8 cellular contexts compared by ENCODE assay signal in the genomic region with DNA sequence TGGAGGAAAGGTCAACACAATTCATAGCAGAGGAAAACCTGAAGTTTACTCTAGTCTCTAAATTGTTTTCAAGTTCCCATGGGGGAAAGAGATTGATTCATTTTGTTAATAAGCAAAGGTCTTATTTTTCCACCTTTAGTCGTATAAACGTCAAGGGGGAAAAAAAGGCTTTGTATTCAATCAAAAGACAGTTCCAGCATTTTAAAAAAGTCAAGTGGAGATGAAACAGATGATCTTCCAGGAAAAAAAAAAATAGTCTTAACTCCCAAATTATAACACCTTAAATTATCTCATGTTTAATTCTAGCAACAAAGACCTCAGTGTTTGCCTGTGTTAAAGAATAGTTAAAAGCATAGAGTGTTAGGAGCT.
A peak's percentile ranks its signal among the peaks of the same experiment; 100 is the strongest.
DNase-seq lines count a peak whose midpoint lies in the region; ATAC-seq, FAIRE-seq and TF ChIP-seq lines count a peak whose summit lies in the region.
"Had no signal": no experiment of that assay in that cellular context is flagged by ENCODE, and none has a peak within 500 bp of the region (broad histone marks: within the 10 kb centered on the region; RNA-seq: fewer than 3 reads in every experiment).

No MANE protein-coding gene starts in this region.

- peak overlapping the region; percentile 85 for H3K9ac ChIP-seq in HepG2 (ENCODE audit: insufficient read depth, low read depth, low read length)
- peak overlapping the region; percentile 59 to 69 for H3K9ac ChIP-seq in stomach smooth muscle (ENCODE audit: low read length in 2 of 2)

- BruUV-seq in OCI-LY7 (replicated peaks; lab: Mats Ljungman, UMichigan) (no TSS peak), HepG2 (replicated peaks; lab: Mats Ljungman, UMichigan) (no TSS peak)

- H4K20me1 ChIP-seq in OCI-LY7 (ENCODE audit: insufficient read depth, low read length) (no peaks in the 10 kb centered on the region), HepG2 (ENCODE audit: insufficient read depth, low read length) (no peaks in the 10 kb centered on the region)

- no peaks in the 10 kb centered on the region for H3K9me3 Mint-ChIP-seq in activated naive CD8-positive, alpha-beta T cell treated with anti-CD3 and anti-CD28 coated beads, Interleukin-2, amount 50 U/mL, for 24 hours

- ATAC-seq in activated naive CD8-positive, alpha-beta T cell treated with anti-CD3 and anti-CD28 coated beads, Interleukin-2, amount 50 U/mL, for 24 hours, result no peak
- ATAC-seq in HepG2, result no peak
- no peak for ATAC-seq in HG03432 (IDR thresholded peaks at IDR 0.05; ENCODE audit: unreplicated experiment)

- no peak for TF ChIP-seq POLR2A in HepG2 (IDR thresholded peaks at IDR 0.05; ENCODE audit: insufficient read depth in 1 of 2, low read depth in 2 of 2, low read length in 2 of 2)

- 57% methylated on average over 2 of the region's 2 CpGs for WGBS in HepG2 (ENCODE audit: low lambda C conversion rate)

- no peak for TF ChIP-seq EP300 in HepG2 (IDR thresholded peaks at IDR 0.05; ENCODE audit: low read depth in 2 of 2, low read length in 2 of 2)
- no peak for TF ChIP-seq EP300 in HepG2 (CRISPR knock-in tag; IDR thresholded peaks at IDR 0.05; ENCODE audit: borderline replicate concordance)

- TF ChIP-seq RAD21 in HepG2 (CRISPR knock-in tag; IDR thresholded peaks at IDR 0.05), result no peak

- H3K79me2 ChIP-seq in OCI-LY7 (ENCODE audit: insufficient read depth, low read depth, low read length), result no peaks in the 10 kb centered on the region
- H3K79me2 ChIP-seq in HepG2 (ENCODE audit: insufficient read depth, low read length), result no peaks in the 10 kb centered on the region

- CTCF ChIA-PET in OCI-LY7 (lab: Charles Lee; ENCODE audit: unreplicated experiment) (no interaction called here), HepG2 (lab: Yijun Ruan, JAX; ENCODE audit: low intra/inter-chr PET ratio, low total read pairs) (no interaction called here)

- H3K27me3 ChIP-seq in HepG2 (ENCODE audit: control insufficient read depth in 1 of 2, insufficient read depth in 2 of 2, low read length in 2 of 2) (no peaks in the 10 kb centered on the region), stomach smooth muscle (ENCODE audit: control insufficient read depth in 1 of 2, insufficient read depth in 2 of 2, low read length in 2 of 2) (no peaks in the 10 kb centered on the region)

- H3K4me1 Mint-ChIP-seq in activated naive CD8-positive, alpha-beta T cell treated with anti-CD3 and anti-CD28 coated beads, Interleukin-2, amount 50 U/mL, for 24 hours, result peaks cover 95% of the 10 kb centered on the region

- in situ Hi-C loops in HepG2 (cut with HindIII; ENCODE audit: extremely low pct_ligation_motif_present, low pct_unique_long_range_greater_than_20kb), result no loop called here

- peaks cover 1% of the 10 kb centered on the region for H3K36me3 Mint-ChIP-seq in activated naive CD8-positive, alpha-beta T cell treated with anti-CD3 and anti-CD28 coated beads, Interleukin-2, amount 50 U/mL, for 24 hours (ENCODE audit: low read depth)

- POLR2A ChIA-PET in OCI-LY7 (lab: Charles Lee) (interaction anchor here (0.7 to 2.1 kb wide), 3 partner anchors 8 to 13 kb away, joined by 3 to 14 read pairs (median 3); no protein-coding TSS in a partner anchor), HepG2 (lab: Yijun Ruan, JAX) (interaction anchor here (1.2 to 6.0 kb wide), 13 partner anchors 9 to 272 kb away, joined by 3 to 104 read pairs (median 11); no protein-coding TSS in a partner anchor)

- H3K27ac ChIP-seq in OCI-LY7 (ENCODE audit: low read depth, low read length, poor library complexity, severe bottlenecking) (no peak overlapping the region), HepG2 (ENCODE audit: extremely low read length, insufficient read depth, low read length) (peak overlapping the region; percentile 95), stomach smooth muscle (ENCODE audit: low read length) (peak overlapping the region; percentile 98)

- H2AFZ ChIP-seq in OCI-LY7 (ENCODE audit: low read length) (peak overlapping the region; percentile 91), HepG2 (ENCODE audit: low read length) (no peak overlapping the region)

- peaks cover 51% of the 10 kb centered on the region for H3K4me1 ChIP-seq in OCI-LY7 (ENCODE audit: insufficient read depth, low read length, poor library complexity, severe bottlenecking)
- H3K4me1 ChIP-seq in HepG2 (ENCODE audit: insufficient read depth, low read length), result peaks cover 88% of the 10 kb centered on the region
- H3K4me1 ChIP-seq in stomach smooth muscle (ENCODE audit: control insufficient read depth, insufficient read depth, low read length), result peaks cover 53% of the 10 kb centered on the region

- intact Hi-C loops in OCI-LY7 (cut with micrococcal nuclease; ENCODE audit: unreplicated experiment) (no loop called here), HepG2 (cut with micrococcal nuclease; ENCODE audit: unreplicated experiment) (no loop called here)

- DNase-seq in OCI-LY7 (ENCODE audit: low spot score), result no peak
- DNase-seq in activated naive CD8-positive, alpha-beta T cell treated with anti-CD3 and anti-CD28 coated beads, Interleukin-2, amount 50 U/mL, for 24 hours, result no peak
- DNase-seq in HepG2 (ENCODE audit: low spot score), result no peak
- no peak for DNase-seq in anterior cingulate cortex (lab: John Stamatoyannopoulos, UW)
- no peak for DNase-seq in stimulated activated CD8-positive, alpha-beta memory T cell treated with anti-CD3 and anti-CD28 coated beads, Interleukin-4, amount 100 ng/mL, for 48 hours
- DNase-seq: NCI-H1436 had no signal

- peak overlapping the region; percentile 94 for H3K27ac Mint-ChIP-seq in activated naive CD8-positive, alpha-beta T cell treated with anti-CD3 and anti-CD28 coated beads, Interleukin-2, amount 50 U/mL, for 24 hours

- H3K36me3 ChIP-seq in OCI-LY7 (ENCODE audit: insufficient read depth, low read length) (no peaks in the 10 kb centered on the region), HepG2 (replicated peaks in 1 of 2; ENCODE audit: control insufficient read depth in 1 of 2, insufficient read depth in 2 of 2, low read length in 2 of 2) (no peaks in the 10 kb centered on the region), stomach smooth muscle (ENCODE audit: control insufficient read depth in 2 of 2, insufficient read depth in 2 of 2, low read length in 2 of 2) (no peaks in the 10 kb centered on the region)

- H3K9me3 ChIP-seq in OCI-LY7 (ENCODE audit: low read length) (no peaks in the 10 kb centered on the region), HepG2 (ENCODE audit: low read length) (no peaks in the 10 kb centered on the region), stomach smooth muscle (ENCODE audit: control insufficient read depth in 2 of 2, low read length in 2 of 2) (no peaks in the 10 kb centered on the region)

- peak overlapping the region; percentile 48 for H3K4me3 Mint-ChIP-seq in activated naive CD8-positive, alpha-beta T cell treated with anti-CD3 and anti-CD28 coated beads, Interleukin-2, amount 50 U/mL, for 24 hours

- no peaks in the 10 kb centered on the region for H3K9me2 ChIP-seq in OCI-LY7 (ENCODE audit: insufficient read depth, low read length)

- H3K4me2 ChIP-seq in OCI-LY7 (ENCODE audit: low read length), result peak overlapping the region; percentile 49
- H3K4me2 ChIP-seq in HepG2 (ENCODE audit: low read depth, low read length), result peak overlapping the region; percentile 80

- no peak for FAIRE-seq in HepG2 (lab: Jason Lieb, UNC)

- H3K4me3 ChIP-seq in OCI-LY7 (ENCODE audit: low read depth, low read length, poor library complexity, severe bottlenecking) (no peak overlapping the region), HepG2 (replicated peaks in 1 of 3; ENCODE audit: insufficient read depth in 1 of 3, low read depth in 2 of 3, low read length in 3 of 3) (peak overlapping the region in 2 of 3 experiments; percentile 0 to 53; a peak in 1 of 6 replicates), stomach smooth muscle (ENCODE audit: low read length in 2 of 2) (no peak overlapping the region)

- TF ChIP-seq CTCF in OCI-LY7 (conservative IDR thresholded peaks at IDR 0.05; ENCODE audit: low read length) (no peak), HepG2 (CRISPR knock-in tag; IDR thresholded peaks at IDR 0.05) (no peak)

- H3K27me3 Mint-ChIP-seq in activated naive CD8-positive, alpha-beta T cell treated with anti-CD3 and anti-CD28 coated beads, Interleukin-2, amount 50 U/mL, for 24 hours, result no peaks in the 10 kb centered on the region

TF ChIP-seq in HepG2, 621 proteins besides CTCF, POLR2A, EP300 and RAD21:
- TF ChIP-seq SPEN (CRISPR knock-in tag; IDR thresholded peaks at IDR 0.05; ENCODE audit: low read depth), result no peak
- TF ChIP-seq ZNF780A (CRISPR knock-in tag; IDR thresholded peaks at IDR 0.05), result no peak
- TF ChIP-seq ZNF558 (CRISPR knock-in tag; IDR thresholded peaks at IDR 0.05; ENCODE audit: borderline replicate concordance), result 0 out of 2 replicates have a peak, but pooled peaks have one; percentile 13
- no peak for TF ChIP-seq ZNF788 (CRISPR knock-in tag; IDR thresholded peaks at IDR 0.05; ENCODE audit: borderline replicate concordance)
- TF ChIP-seq ZBTB38 (CRISPR knock-in tag; IDR thresholded peaks at IDR 0.05), result no peak
- TF ChIP-seq, protein P1, sequence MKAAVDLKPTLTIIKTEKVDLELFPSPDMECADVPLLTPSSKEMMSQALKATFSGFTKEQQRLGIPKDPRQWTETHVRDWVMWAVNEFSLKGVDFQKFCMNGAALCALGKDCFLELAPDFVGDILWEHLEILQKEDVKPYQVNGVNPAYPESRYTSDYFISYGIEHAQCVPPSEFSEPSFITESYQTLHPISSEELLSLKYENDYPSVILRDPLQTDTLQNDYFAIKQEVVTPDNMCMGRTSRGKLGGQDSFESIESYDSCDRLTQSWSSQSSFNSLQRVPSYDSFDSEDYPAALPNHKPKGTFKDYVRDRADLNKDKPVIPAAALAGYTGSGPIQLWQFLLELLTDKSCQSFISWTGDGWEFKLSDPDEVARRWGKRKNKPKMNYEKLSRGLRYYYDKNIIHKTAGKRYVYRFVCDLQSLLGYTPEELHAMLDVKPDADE (CRISPR knock-in tag; IDR thresholded peaks at IDR 0.05), result 0 out of 2 replicates have a peak, but pooled peaks have one; percentile 16
- no peak for TF ChIP-seq NAIF1 (CRISPR knock-in tag; IDR thresholded peaks at IDR 0.05; ENCODE audit: borderline replicate concordance)
- TF ChIP-seq ZNF629 (CRISPR knock-in tag; conservative IDR thresholded peaks at IDR 0.05), result no peak
- TF ChIP-seq ZSCAN29 (CRISPR knock-in tag; conservative IDR thresholded peaks at IDR 0.05), result no peak
- no peak for TF ChIP-seq NFKB2 (CRISPR knock-in tag; IDR thresholded peaks at IDR 0.05; ENCODE audit: borderline replicate concordance)
- no peak for TF ChIP-seq ZNF24 (IDR thresholded peaks at IDR 0.05)
- no peak for TF ChIP-seq ARNTL (CRISPR knock-in tag; IDR thresholded peaks at IDR 0.05)
- 0 out of 2 replicates have a peak, but pooled peaks have one; percentile 9 for TF ChIP-seq PHF20 (CRISPR knock-in tag; IDR thresholded peaks at IDR 0.05)
- TF ChIP-seq ZNF614 (CRISPR knock-in tag; IDR thresholded peaks at IDR 0.05; ENCODE audit: borderline replicate concordance), result no peak

Comparison
In these comparisons a context has a peak if more than half of its experiments do, and no peak if none do; other contexts are left out.
1. H3K4me3 ChIP-seq: peak in HepG2 (2 of 3); none in OCI-LY7 (single experiment) and stomach smooth muscle (0 of 2).